ENCODE assay signal across 7 cellular contexts in the genomic region with DNA sequence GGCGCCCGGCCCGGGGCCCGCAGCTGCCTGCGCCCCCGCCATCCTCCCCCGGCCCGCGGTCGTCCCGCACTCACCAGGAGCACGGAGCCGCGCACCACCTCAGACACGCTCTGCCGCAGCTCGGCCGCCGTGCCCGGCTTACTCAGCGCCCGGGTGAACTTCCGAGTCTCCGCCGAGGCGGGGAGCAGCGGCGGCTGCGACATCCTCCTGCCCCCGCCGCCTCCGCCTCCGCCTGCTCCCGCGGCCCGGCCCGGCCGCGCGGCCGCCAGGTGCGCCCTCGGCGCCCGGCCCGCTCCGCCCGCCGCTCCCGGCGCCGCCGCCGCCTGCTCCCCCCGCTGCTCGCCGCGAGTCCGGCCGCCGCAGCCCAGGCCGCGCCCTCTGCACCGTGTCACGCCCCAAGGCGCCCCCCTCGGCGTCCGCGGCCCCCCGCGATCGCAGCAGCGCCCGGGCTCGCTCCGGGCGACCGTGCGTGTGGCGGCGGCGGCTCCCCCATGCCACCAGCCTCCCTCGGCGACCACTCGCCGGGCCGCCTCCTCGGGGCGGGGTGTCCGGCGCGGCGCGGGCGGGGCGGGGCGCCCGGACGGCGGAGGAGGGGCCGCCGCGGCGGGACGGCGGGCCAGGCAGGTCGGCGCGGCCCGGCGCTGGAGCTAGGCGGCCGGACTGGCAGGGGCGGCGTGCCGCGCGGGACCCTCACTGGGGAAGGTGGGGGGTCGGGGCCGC.
A peak's percentile ranks its signal among the peaks of the same experiment; 100 is the strongest.
DNase-seq lines count a peak whose midpoint lies in the region; ATAC-seq and TF ChIP-seq lines count a peak whose summit lies in the region.

No MANE protein-coding gene starts in this region.

- CTCF ChIA-PET in HEK293T (lab: Yijun Ruan, JAX) = interaction anchor here (0.6 to 1.1 kb wide), 2 partner anchors 18 to 244 kb away, joined by 3 read pairs; no protein-coding TSS in a partner anchor

- no peak overlapping the region for H3K27ac ChIP-seq in ectodermal cell (ENCODE audit: insufficient read depth, low read depth, low read length, poor library complexity, severe bottlenecking)

- POLR2A ChIA-PET in HEK293T (lab: Yijun Ruan, JAX) = interaction anchor here (1.2 to 1.5 kb wide), 2 partner anchors 12 to 31 kb away, joined by 3 read pairs; no protein-coding TSS in a partner anchor

- peaks cover 61% of the 10 kb centered on the region for H3K27me3 ChIP-seq in ectodermal cell (ENCODE audit: control insufficient read depth, insufficient read depth, low read length, poor library complexity, severe bottlenecking)

- DNase-seq in HEK293T (ENCODE audit: extremely low spot score) (peak; percentile 59), NAMALWA (ENCODE audit: low spot score) (peak; percentile 81), medulla oblongata (ENCODE audit: extremely low spot score) (peak; percentile 31)
- peak; percentile 40 to 53 for DNase-seq in activated CD4-positive, alpha-beta T cell treated with anti-CD3 and anti-CD28 coated beads, Interleukin-2, amount 50 U/mL, for 24 hours (ENCODE audit: low read depth in 1 of 2, low spot score in 1 of 2)
- peak; percentile 54 for DNase-seq in stimulated activated CD8-positive, alpha-beta memory T cell treated with anti-CD3 and anti-CD28 coated beads, Interleukin-12 subunit alpha, Interleukin-12 subunit beta, amount 100 ng/mL, for 1 hour (ENCODE audit: low read depth)

- H3K4me1 ChIP-seq in ectodermal cell (ENCODE audit: control insufficient read depth, insufficient read depth, low read length) = peaks cover 4% of the 10 kb centered on the region

- 0% methylated on average over 121 of the region's 121 CpGs for WGBS in ectodermal cell, 2 experiments

- H3K4me3 ChIP-seq in ectodermal cell (ENCODE audit: insufficient read depth, low read depth, low read length) = peak overlapping the region; percentile 54

- no peaks in the 10 kb centered on the region for H3K36me3 ChIP-seq in ectodermal cell (ENCODE audit: control insufficient read depth, insufficient read depth, low read length)

- H3K9me3 ChIP-seq in ectodermal cell (ENCODE audit: control insufficient read depth, low read length) = no peaks in the 10 kb centered on the region

- peak; percentile 52 for ATAC-seq in GM18502 (IDR thresholded peaks at IDR 0.05; ENCODE audit: poor library complexity, unreplicated experiment)

TF ChIP-seq in HEK293T, 16 proteins besides CTCF, POLR2A, EP300 and RAD21:
- TF ChIP-seq FOXM1 (IDR thresholded peaks at IDR 0.05; ENCODE audit: borderline replicate concordance) (0 out of 2 replicates have a peak, but pooled peaks have one; percentile 11), LEF1 (IDR thresholded peaks at IDR 0.05; ENCODE audit: borderline replicate concordance) (no peak), ARNT (IDR thresholded peaks at IDR 0.05) (no peak), NFRKB (IDR thresholded peaks at IDR 0.05) (no peak)

Comparison
In these comparisons a context has a peak if more than half of its experiments do, and no peak if none do; other contexts are left out.
1. DNase-seq: peak in every context shown above with its lines; median percentile 81 in NAMALWA; 59 in HEK293T; 54 in stimulated activated CD8-positive, alpha-beta memory T cell treated with anti-CD3 and anti-CD28 coated beads, Interleukin-12 subunit alpha, Interleukin-12 subunit beta, amount 100 ng/mL, for 1 hour; 46 in activated CD4-positive, alpha-beta T cell treated with anti-CD3 and anti-CD28 coated beads, Interleukin-2, amount 50 U/mL, for 24 hours; 31 in medulla oblongata.